8 cellular contexts compared by ENCODE assay signal in genomic region chr22:30694171-30694637, GRCh38. TPM values are rescaled to one million over a fixed set of nuclear protein-coding genes. Genes with fewer than 3 reads are reported as not detected.
DNase-seq lines count a peak whose midpoint lies in the region; ATAC-seq and TF ChIP-seq lines count a peak whose summit lies in the region.

No MANE protein-coding gene starts in this region.

- ATAC-seq in HG03135 (IDR thresholded peaks at IDR 0.05; ENCODE audit: unreplicated experiment): peak; percentile 39
- ATAC-seq in GM21390 (IDR thresholded peaks at IDR 0.05; ENCODE audit: unreplicated experiment): no peak

- H3K9me3 Mint-ChIP-seq in activated naive CD8-positive, alpha-beta T cell (ENCODE audit: low read depth): no peaks in the 10 kb centered on the region
- no peaks in the 10 kb centered on the region for H3K9me3 Mint-ChIP-seq in type B pancreatic cell

- H3K4me2 ChIP-seq in parathyroid adenoma (ENCODE audit: low read length): peak overlapping the region; percentile 99

- TF ChIP-seq CTCF in BJ (IDR thresholded peaks at IDR 0.05; ENCODE audit: insufficient read depth, low read depth, low read length) (no peak), parathyroid adenoma (IDR thresholded peaks at IDR 0.05) (no peak), type B pancreatic cell (conservative IDR thresholded peaks at IDR 0.05) (no peak)

- peak overlapping the region; percentile 60 for H3K4me3 ChIP-seq in BJ (ENCODE audit: low read depth, low read length)
- peak overlapping the region; percentile 75 for H3K4me3 ChIP-seq in parathyroid adenoma (ENCODE audit: low read depth, low read length)

- intact Hi-C loops in cardiac septum (cut with DNase I): no loop called here

- H3K27me3 Mint-ChIP-seq in activated naive CD8-positive, alpha-beta T cell: peaks cover 3% of the 10 kb centered on the region
- peaks cover 17% of the 10 kb centered on the region for H3K27me3 Mint-ChIP-seq in type B pancreatic cell

- CTCF ChIA-PET in BJ (lab: Yijun Ruan, JAX): interaction anchor here (0.6 to 1.7 kb wide), 2 partner anchors 9 to 61 kb away, joined by 4 read pairs; no protein-coding TSS in a partner anchor

- H3K4me1 Mint-ChIP-seq in activated naive CD8-positive, alpha-beta T cell (ENCODE audit: low read depth): peaks cover 13% of the 10 kb centered on the region
- peaks cover 15% of the 10 kb centered on the region for H3K4me1 Mint-ChIP-seq in type B pancreatic cell (ENCODE audit: unreplicated experiment)

- H3K36me3 Mint-ChIP-seq in activated naive CD8-positive, alpha-beta T cell: no peaks in the 10 kb centered on the region
- H3K36me3 Mint-ChIP-seq in type B pancreatic cell: no peaks in the 10 kb centered on the region

- POLR2A ChIA-PET in BJ (lab: Charles Lee): no interaction called here

- H3K36me3 ChIP-seq in BJ (ENCODE audit: control insufficient read depth, insufficient read depth, low read length): no peaks in the 10 kb centered on the region
- no peaks in the 10 kb centered on the region for H3K36me3 ChIP-seq in parathyroid adenoma (ENCODE audit: control insufficient read depth, insufficient read depth, low read length)

- no peak overlapping the region for H3K9ac ChIP-seq in parathyroid adenoma

- H3K4me3 Mint-ChIP-seq in activated naive CD8-positive, alpha-beta T cell: peak overlapping the region; percentile 90
- H3K4me3 Mint-ChIP-seq in type B pancreatic cell: peak overlapping the region; percentile 91

- peak overlapping the region; percentile 84 for H3K27ac Mint-ChIP-seq in activated naive CD8-positive, alpha-beta T cell
- peak overlapping the region; percentile 78 for H3K27ac Mint-ChIP-seq in type B pancreatic cell

- H3K27ac ChIP-seq in parathyroid adenoma: peak overlapping the region; percentile 93

- peaks cover 3% of the 10 kb centered on the region for H3K27me3 ChIP-seq in BJ (ENCODE audit: control insufficient read depth, insufficient read depth, low read length)
- H3K27me3 ChIP-seq in parathyroid adenoma (ENCODE audit: control insufficient read depth, insufficient read depth, low read length): no peaks in the 10 kb centered on the region

- H3K4me1 ChIP-seq in parathyroid adenoma: no peaks in the 10 kb centered on the region

- no peaks in the 10 kb centered on the region for H3K9me3 ChIP-seq in parathyroid adenoma (ENCODE audit: control insufficient read depth, low read length)

- H2AFZ ChIP-seq in parathyroid adenoma: peak overlapping the region; percentile 94

- no peaks in the 10 kb centered on the region for H3K79me2 ChIP-seq in parathyroid adenoma

- DNase-seq in BJ (ENCODE audit: low read depth): no peak
- peak; percentile 34 to 53 for DNase-seq in SHP77 (lab: John Stamatoyannopoulos, UW)
- DNase-seq in cardiac septum (ENCODE audit: low spot score): peak; percentile 74
- DNase-seq in type B pancreatic cell (ENCODE audit: extremely low spot score, unreplicated experiment): peak; percentile 76

RNA-seq across cellular contexts. Expression of gene OSBP2, which starts 0.5 kb away (rescaled TPM):
- polyA plus RNA-seq in BJ (2011; rRNA removed): 0.38 and 0.77 TPM in 2 replicates
- polyA minus RNA-seq in BJ (2011; rRNA and poly(A)+ RNA removed): 0.51 and 1.0 TPM in 2 replicates
- 8.9 TPM for total RNA-seq in cardiac septum
- 8.1 and 9.5 TPM in 2 replicates for total RNA-seq in type B pancreatic cell (ENCODE audit: low replicate concordance)

RNA-seq across cellular contexts. Expression of gene DUSP18, which starts 26.5 kb away (rescaled TPM):
- 12.4 and 18.6 TPM in 2 replicates for polyA plus RNA-seq in BJ (2011; rRNA removed)
- polyA minus RNA-seq in BJ (2011; rRNA and poly(A)+ RNA removed): 15.8 and 23.3 TPM in 2 replicates
- 3.4 TPM for total RNA-seq in cardiac septum
- total RNA-seq in type B pancreatic cell (ENCODE audit: low replicate concordance): 12.4 and 13.8 TPM in 2 replicates

RNA-seq across cellular contexts. Expression of gene SLC35E4, which starts 58.6 kb away (rescaled TPM):
- polyA plus RNA-seq in BJ (2011; rRNA removed): 2.9 and 4.9 TPM in 2 replicates
- 1.7 and 1.9 TPM in 2 replicates for polyA minus RNA-seq in BJ (2011; rRNA and poly(A)+ RNA removed)
- total RNA-seq in cardiac septum (4.2 TPM), type B pancreatic cell (ENCODE audit: low replicate concordance) (2.4 and 3.4 TPM in 2 replicates)
